In genomic region chr1:150575072-150575489, GRCh38 we compare ENCODE assay signal across 9 cellular contexts. TPM values are rescaled to one million over a fixed set of nuclear protein-coding genes. Genes with fewer than 3 reads are reported as not detected.
A peak's percentile ranks its signal among the peaks of the same experiment; 100 is the strongest.
DNase-seq lines count a peak whose midpoint lies in the region; ATAC-seq, FAIRE-seq and TF ChIP-seq lines count a peak whose summit lies in the region.
"Had no signal": no experiment of that assay in that cellular context is flagged by ENCODE, and none has a peak within 500 bp of the region (broad histone marks: within the 10 kb centered on the region; RNA-seq: fewer than 3 reads in every experiment).

No MANE protein-coding gene starts in this region.

- H3K4me3 ChIP-seq in heart left ventricle (peak overlapping the region; percentile 80 to 99 (median 92)), bronchial epithelial cell (ENCODE audit: low read depth, low read length) (no peak overlapping the region)

- ATAC-seq in heart left ventricle (peak; percentile 10 to 37 (median 24)), left cardiac atrium (no peak), GM18511 (IDR thresholded peaks at IDR 0.05; ENCODE audit: unreplicated experiment) (no peak), left lobe of liver (no peak), HG02642 (IDR thresholded peaks at IDR 0.05; ENCODE audit: poor library complexity, unreplicated experiment) (no peak)

- peak in 1 of 2 donors; percentile 29 for TF ChIP-seq POLR2A in heart left ventricle (IDR thresholded peaks at IDR 0.05)

- no peaks in the 10 kb centered on the region for H3K27me3 Mint-ChIP-seq in mesothelial cell of epicardium (ENCODE audit: low read depth)

- FAIRE-seq in bronchial epithelial cell (lab: Jason Lieb, UNC): no peak

- TF ChIP-seq CTCF in heart left ventricle (IDR thresholded peaks at IDR 0.05) (no peak), bronchial epithelial cell (IDR thresholded peaks at IDR 0.05; ENCODE audit: insufficient read depth, low read length, severe bottlenecking) (no peak), mesothelial cell of epicardium (IDR thresholded peaks at IDR 0.05; ENCODE audit: unreplicated experiment) (no peak)

- H3K27ac ChIP-seq in heart left ventricle: peak overlapping the region; percentile 99 to 100 (median 100)

- H3K4me3 Mint-ChIP-seq in mesothelial cell of epicardium: peak overlapping the region; percentile 98

- H3K36me3 ChIP-seq in heart left ventricle (peaks cover 6 to 85% (median 69%) of the 10 kb centered on the region in 9 donors), bronchial epithelial cell (ENCODE audit: control insufficient read depth, insufficient read depth, low read length) (peaks cover 21% of the 10 kb centered on the region)

- peaks cover 12 to 64% (median 58%) of the 10 kb centered on the region in 12 donors for H3K4me1 ChIP-seq in heart left ventricle

- 5 to 17% (median 10%) methylated on average over 4 of the region's 4 CpGs for WGBS in heart left ventricle, 4 donors

- H3K27me3 ChIP-seq in heart left ventricle (no peaks in the 10 kb centered on the region), bronchial epithelial cell (ENCODE audit: control insufficient read depth, insufficient read depth, low read length) (no peaks in the 10 kb centered on the region)

- intact Hi-C loops in heart left ventricle (cut with DNase I) (loop anchor here in 6 of 10 donors (5.0 kb wide), 4 partner anchors 42 to 122 kb away; partner anchors contain the start of genes ENSA (in 1 of the 6) and GOLPH3L (in 1 of the 6)), left cardiac atrium (cut with DNase I) (loop anchor here in 1 of 2 donors (5.0 kb wide), 1 partner anchor 47 kb away; no protein-coding TSS in a partner anchor)

- no peaks in the 10 kb centered on the region for H3K9me3 ChIP-seq in heart left ventricle

- DNase-seq in heart left ventricle: no peak
- no peak for DNase-seq in left cardiac atrium
- DNase-seq in bronchial epithelial cell (ENCODE audit: low read depth): peak; percentile 7
- DNase-seq in mesothelial cell of epicardium (ENCODE audit: low spot score in 2 of 2, unreplicated experiment in 2 of 2): no peak
- DNase-seq in left lobe of liver (ENCODE audit: low spot score): no peak
- DNase-seq in SK-N-DZ (ENCODE audit: low spot score): no peak
- DNase-seq: kidney glomerular epithelial cell had no signal

- peaks cover 41% of the 10 kb centered on the region for H3K4me1 Mint-ChIP-seq in mesothelial cell of epicardium

- no peaks in the 10 kb centered on the region for H3K9me3 Mint-ChIP-seq in mesothelial cell of epicardium

- peaks cover 39% of the 10 kb centered on the region for H3K36me3 Mint-ChIP-seq in mesothelial cell of epicardium

- H3K27ac Mint-ChIP-seq in mesothelial cell of epicardium: peak overlapping the region; percentile 39

RNA-seq across cellular contexts. Expression of gene MCL1, which starts 4.3 kb away (rescaled TPM):
- 100 to 1,000 TPM in 6 of 9 donors, 10 to 100 TPM in 3; 77.2 to 180 (median 104) TPM for total RNA-seq in heart left ventricle
- 100 to 1,000 TPM in 1 of 2 donors, 10 to 100 TPM in 1; 57.1 to 118 TPM for polyA plus RNA-seq in heart left ventricle
- total RNA-seq in left cardiac atrium: 100 to 1,000 TPM; 103 to 146 TPM
- total RNA-seq in bronchial epithelial cell: 247 and 280 TPM in 2 replicates
- total RNA-seq in mesothelial cell of epicardium: 257 to 268 TPM (median 262 TPM) in 3 replicates
- 103 TPM for total RNA-seq in left lobe of liver
- 109 and 112 TPM in 2 replicates for polyA plus RNA-seq in SK-N-DZ (2014; cell fraction: cytosol; rRNA removed)
- 116 and 145 TPM in 2 replicates for polyA plus RNA-seq in SK-N-DZ (2014; cell fraction: nucleus; rRNA removed)

RNA-seq across cellular contexts. Expression of gene ADAMTSL4, which starts 25.9 kb away (rescaled TPM):
- total RNA-seq in heart left ventricle: 10 to 100 TPM; 19.2 to 69.0 (median 40.9) TPM
- 10 to 100 TPM; 41.1 to 61.7 TPM for polyA plus RNA-seq in heart left ventricle
- 10 to 100 TPM; 31.5 to 62.5 TPM for total RNA-seq in left cardiac atrium
- 1.2 and 1.6 TPM in 2 replicates for total RNA-seq in bronchial epithelial cell
- total RNA-seq in mesothelial cell of epicardium: 16.1 to 18.0 TPM (median 16.6 TPM) in 3 replicates
- total RNA-seq in left lobe of liver: 38.5 TPM
- 0.48 and 1.3 TPM in 2 replicates for polyA plus RNA-seq in SK-N-DZ (2014; cell fraction: cytosol; rRNA removed)
- 2.5 and 6.9 TPM in 2 replicates for polyA plus RNA-seq in SK-N-DZ (2014; cell fraction: nucleus; rRNA removed)

RNA-seq across cellular contexts. Expression of gene ENSA, which starts 54.3 kb away (rescaled TPM):
- total RNA-seq in heart left ventricle: 100 to 1,000 TPM; 118 to 186 (median 130) TPM
- polyA plus RNA-seq in heart left ventricle: 100 to 1,000 TPM in 1 of 2 donors, 10 to 100 TPM in 1; 74.6 to 122 TPM
- 100 to 1,000 TPM; 115 to 125 TPM for total RNA-seq in left cardiac atrium
- 123 and 124 TPM in 2 replicates for total RNA-seq in bronchial epithelial cell
- 115 to 117 TPM (median 117 TPM) in 3 replicates for total RNA-seq in mesothelial cell of epicardium
- 63.4 TPM for total RNA-seq in left lobe of liver
- 272 and 337 TPM in 2 replicates for polyA plus RNA-seq in SK-N-DZ (2014; cell fraction: cytosol; rRNA removed)
- 173 and 181 TPM in 2 replicates for polyA plus RNA-seq in SK-N-DZ (2014; cell fraction: nucleus; rRNA removed)

RNA-seq across cellular contexts. Expression of gene FALEC, which starts 59.5 kb away (rescaled TPM):
- under 1 TPM in 2 of 9 donors, not detected in 7; 0.51 to 0.96 TPM for total RNA-seq in heart left ventricle
- under 1 TPM; 0.18 to 0.46 TPM for polyA plus RNA-seq in heart left ventricle
- not detected for total RNA-seq in left cardiac atrium
- total RNA-seq in bronchial epithelial cell: not detected in 2 replicates
- 1.2 to 1.9 TPM (median 1.7 TPM) in 3 replicates for total RNA-seq in mesothelial cell of epicardium
- 0.35 TPM for total RNA-seq in left lobe of liver
- polyA plus RNA-seq in SK-N-DZ (2014; cell fraction: cytosol; rRNA removed): 0.58 and 0.60 TPM in 2 replicates
- not detected in 2 replicates for polyA plus RNA-seq in SK-N-DZ (2014; cell fraction: nucleus; rRNA removed)

Comparison
In these comparisons a context has a peak if more than half of its experiments do, and no peak if none do; other contexts are left out.
1. ATAC-seq: peak in heart left ventricle (4 of 4); none in left cardiac atrium (0 of 2), GM18511 (single experiment), left lobe of liver (single experiment) and HG02642 (single experiment).